Comparison of ENCODE assay signal across 13 cellular contexts in genomic region chr11:33635161-33635560, GRCh38.
A peak's percentile ranks its signal among the peaks of the same experiment; 100 is the strongest.
DNase-seq lines count a peak whose midpoint lies in the region; ATAC-seq and TF ChIP-seq lines count a peak whose summit lies in the region.
"Had no signal": no experiment of that assay in that cellular context is flagged by ENCODE, and none has a peak within 500 bp of the region (broad histone marks: within the 10 kb centered on the region; RNA-seq: fewer than 3 reads in every experiment).

No MANE protein-coding gene starts in this region.

- H3K36me3 ChIP-seq in breast epithelium (no peaks in the 10 kb centered on the region), left lung (no peaks in the 10 kb centered on the region)

- ATAC-seq in left lung: peak; percentile 43
- ATAC-seq in activated naive CD4-positive, alpha-beta T cell treated with anti-CD3 and anti-CD28 coated beads, Interleukin-2, amount 50 U/mL, for 72 hours: no peak
- ATAC-seq: T-cell had no signal

- H3K9me3 ChIP-seq in breast epithelium (no peaks in the 10 kb centered on the region), left lung (peaks cover 0 to 3% of the 10 kb centered on the region in 2 donors)
- H3K9me3 ChIP-seq: testis had no signal

- peaks cover 32% of the 10 kb centered on the region for H3K4me1 Mint-ChIP-seq in MCF 10A (ENCODE audit: insufficient read depth, unreplicated experiment)
- H3K4me1 Mint-ChIP-seq: activated CD4-positive, alpha-beta memory T cell treated with anti-CD3 and anti-CD28 coated beads, Interleukin-2, amount 10 ng/mL, durations not matched to agents 7 days and 5 days; T-cell had no signal

- no TSS peak for BruUV-seq in MCF 10A (replicated peaks; lab: Mats Ljungman, UMichigan)

- no peak overlapping the region for H3K4me3 Mint-ChIP-seq in MCF 10A (ENCODE audit: unreplicated experiment)
- H3K4me3 Mint-ChIP-seq: activated CD4-positive, alpha-beta memory T cell treated with anti-CD3 and anti-CD28 coated beads, Interleukin-2, amount 10 ng/mL, durations not matched to agents 7 days and 5 days; T-cell had no signal

- H3K27ac ChIP-seq in breast epithelium: no peak overlapping the region
- no peak overlapping the region for H3K27ac ChIP-seq in left lung
- H3K27ac ChIP-seq: testis had no signal

- CTCF ChIA-PET in MCF 10A (lab: Yijun Ruan, JAX): interaction anchor here (0.7 to 2.1 kb wide), 4 partner anchors 51 to 194 kb away, joined by 3 to 9 read pairs (median 3); no protein-coding TSS in a partner anchor

- no peaks in the 10 kb centered on the region for H3K27me3 Mint-ChIP-seq in MCF 10A (ENCODE audit: insufficient read depth, unreplicated experiment)

- peak; percentile 90 for DNase-seq in MCF 10A (ENCODE audit: unreplicated experiment)
- no peak for DNase-seq in breast epithelium (ENCODE audit: low spot score in 2 of 2)
- DNase-seq in epithelial cell of esophagus (ENCODE audit: low read depth): peak; percentile 59
- no peak for DNase-seq in left lung
- no peak for DNase-seq in COLO829 (ENCODE audit: low spot score)
- DNase-seq in activated naive CD4-positive, alpha-beta T cell treated with anti-CD3 and anti-CD28 coated beads, Interleukin-2, amount 50 U/mL, for 72 hours (ENCODE audit: low spot score in 2 of 2): no peak
- no peak for DNase-seq in NCI-H2081 (lab: John Stamatoyannopoulos, UW)
- no peak for DNase-seq in D341Med (ENCODE audit: low spot score)
- DNase-seq: activated CD4-positive, alpha-beta memory T cell treated with anti-CD3 and anti-CD28 coated beads, Interleukin-2, amount 10 ng/mL, durations not matched to agents 7 days and 5 days; activated naive CD4-positive, alpha-beta T cell; DND-41; T-cell; testis had no signal

- POLR2A ChIA-PET in MCF 10A (lab: Yijun Ruan, JAX): interaction anchor here (1.0 to 4.7 kb wide), 10 partner anchors 12 to 474 kb away, joined by 3 to 41 read pairs (median 4); partner anchors contain the start of genes CD59 and CSTF3

- H3K27me3 ChIP-seq in breast epithelium: no peaks in the 10 kb centered on the region
- peaks cover 0 to 6% of the 10 kb centered on the region in 2 donors for H3K27me3 ChIP-seq in left lung
- H3K27me3 ChIP-seq: testis had no signal

- H3K4me1 ChIP-seq in breast epithelium (no peaks in the 10 kb centered on the region), left lung (peaks cover 0 to 15% of the 10 kb centered on the region in 2 donors)
- H3K4me1 ChIP-seq: testis had no signal

- TF ChIP-seq CTCF in MCF 10A (IDR thresholded peaks at IDR 0.05; ENCODE audit: unreplicated experiment): no peak
- no peak for TF ChIP-seq CTCF in breast epithelium (IDR thresholded peaks at IDR 0.05)
- TF ChIP-seq CTCF in epithelial cell of esophagus (IDR thresholded peaks at IDR 0.05; ENCODE audit: insufficient read depth, low read depth, low read length, missing control alignments): no peak
- TF ChIP-seq CTCF in left lung (IDR thresholded peaks at IDR 0.05): no peak

- TF ChIP-seq POLR2A in breast epithelium (IDR thresholded peaks at IDR 0.05): no peak

- intact Hi-C loops in MCF 10A (cut with micrococcal nuclease) (loop anchor here (5.0 kb wide), 1 partner anchor 57 kb away; no protein-coding TSS in a partner anchor), breast epithelium (cut with DNase I; ENCODE audit: low total_unique reads) (no loop called here), left lung (cut with DNase I) (no loop called here)

- H3K27ac Mint-ChIP-seq in MCF 10A (ENCODE audit: low read depth, unreplicated experiment): no peak overlapping the region
- H3K27ac Mint-ChIP-seq in activated naive CD4-positive, alpha-beta T cell treated with anti-CD3 and anti-CD28 coated beads, Interleukin-2, amount 50 U/mL, for 72 hours: no peak overlapping the region
- H3K27ac Mint-ChIP-seq: activated CD4-positive, alpha-beta memory T cell treated with anti-CD3 and anti-CD28 coated beads, Interleukin-2, amount 10 ng/mL, durations not matched to agents 7 days and 5 days; T-cell had no signal

- no peaks in the 10 kb centered on the region for H3K36me3 Mint-ChIP-seq in MCF 10A (ENCODE audit: insufficient read depth, unreplicated experiment)
- H3K36me3 Mint-ChIP-seq in activated naive CD4-positive, alpha-beta T cell treated with anti-CD3 and anti-CD28 coated beads, Interleukin-2, amount 50 U/mL, for 72 hours: peaks cover 9 to 12% of the 10 kb centered on the region in 2 donors
- H3K36me3 Mint-ChIP-seq: T-cell had no signal

- H3K4me3 ChIP-seq in breast epithelium (no peak overlapping the region), epithelial cell of esophagus (ENCODE audit: low read length) (no peak overlapping the region), left lung (no peak overlapping the region)
- H3K4me3 ChIP-seq: testis had no signal

- H3K9me3 Mint-ChIP-seq in MCF 10A (ENCODE audit: unreplicated experiment): no peaks in the 10 kb centered on the region
- H3K9me3 Mint-ChIP-seq in activated naive CD4-positive, alpha-beta T cell treated with anti-CD3 and anti-CD28 coated beads, Interleukin-2, amount 50 U/mL, for 72 hours: no peaks in the 10 kb centered on the region

Comparison
In these comparisons a context has a peak if more than half of its experiments do, and no peak if none do; other contexts are left out.
1. DNase-seq: peak in MCF 10A (single experiment) and epithelial cell of esophagus (single experiment); none in breast epithelium (0 of 2), left lung (0 of 2), COLO829 (single experiment), activated naive CD4-positive, alpha-beta T cell treated with anti-CD3 and anti-CD28 coated beads, Interleukin-2, amount 50 U/mL, for 72 hours (0 of 2), NCI-H2081 (0 of 2) and D341Med (single experiment).